In the genomic region with DNA sequence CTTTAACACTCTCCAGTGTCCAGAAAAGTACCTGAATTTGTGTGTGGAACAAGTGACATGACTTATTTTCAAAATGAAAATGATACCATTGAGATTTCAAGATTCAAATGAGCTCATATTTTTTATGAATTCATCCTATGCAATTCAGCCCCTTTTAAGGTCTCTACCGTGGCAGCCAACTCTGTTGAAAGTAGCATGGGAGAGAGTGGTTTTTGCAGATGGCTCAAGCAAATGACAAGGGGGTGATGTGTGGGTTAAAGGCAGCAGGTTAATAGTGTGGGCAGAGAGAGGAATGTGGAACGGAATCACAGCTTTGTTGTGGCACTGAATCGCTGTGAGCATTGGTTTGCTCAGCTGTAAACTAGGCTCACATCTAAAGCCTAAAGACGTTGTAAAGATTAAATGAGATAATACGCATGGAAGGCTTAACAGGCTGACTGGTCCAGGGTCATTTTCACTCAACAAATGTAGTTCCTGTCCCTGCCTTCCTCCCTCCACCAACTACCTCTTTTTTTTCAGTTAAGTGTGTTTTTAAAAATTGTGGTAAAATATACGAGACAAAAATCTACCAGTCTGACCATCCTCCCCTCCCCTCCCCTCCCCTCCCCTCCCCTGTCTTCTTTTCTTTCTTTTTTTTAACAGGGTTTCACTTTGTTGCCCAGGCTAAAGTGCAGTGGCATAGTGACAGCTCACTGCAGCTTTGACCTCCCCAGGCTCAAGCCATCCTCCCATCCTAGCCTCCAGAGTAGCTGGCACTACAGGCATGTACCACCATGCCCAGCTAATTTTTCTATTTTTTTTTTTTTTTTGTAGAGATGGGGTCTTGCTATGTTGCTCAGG, we compare ENCODE assay signal across 8 cellular contexts.
DNase-seq lines count a peak whose midpoint lies in the region; ATAC-seq and TF ChIP-seq lines count a peak whose summit lies in the region.

No MANE protein-coding gene starts in this region.

- no peak overlapping the region for H3K4me3 Mint-ChIP-seq in endodermal cell

- H3K36me3 ChIP-seq in endodermal cell (ENCODE audit: control insufficient read depth, insufficient read depth, low read length): no peaks in the 10 kb centered on the region

- peaks cover 28% of the 10 kb centered on the region for H3K4me1 Mint-ChIP-seq in endodermal cell

- ATAC-seq in HG03108 (IDR thresholded peaks at IDR 0.05; ENCODE audit: unreplicated experiment) (peak; percentile 50), SK-N-SH treated with all-trans-retinoic acid at 6 μM for 48 hours (peak; percentile 45)

- H3K27me3 Mint-ChIP-seq in endodermal cell (ENCODE audit: insufficient read depth): no peaks in the 10 kb centered on the region

- H3K4me3 ChIP-seq in endodermal cell (ENCODE audit: low read length): no peak overlapping the region

- H3K27ac Mint-ChIP-seq in endodermal cell: no peak overlapping the region

- no peak for TF ChIP-seq CTCF in endodermal cell (conservative IDR thresholded peaks at IDR 0.05)

- H3K9me3 ChIP-seq in endodermal cell (ENCODE audit: control insufficient read depth, low read length): no peaks in the 10 kb centered on the region

- peaks cover 4% of the 10 kb centered on the region for H3K4me1 ChIP-seq in endodermal cell (ENCODE audit: control insufficient read depth, insufficient read depth, low read length)

- no peaks in the 10 kb centered on the region for H3K9me3 Mint-ChIP-seq in endodermal cell

- no peaks in the 10 kb centered on the region for H3K27me3 ChIP-seq in endodermal cell (ENCODE audit: control insufficient read depth, insufficient read depth, low read length, poor library complexity, severe bottlenecking)

- H3K27ac ChIP-seq in endodermal cell (ENCODE audit: low read depth, low read length): peak overlapping the region; percentile 6

- WGBS in endodermal cell (ENCODE audit: insufficient coverage in 1 of 2, insufficient read length in 1 of 2), 2 experiments: 64 to 67% methylated on average over 3 to 5 of the region's 6 CpGs

- no peaks in the 10 kb centered on the region for H3K36me3 Mint-ChIP-seq in endodermal cell (ENCODE audit: low read depth)

- peak; percentile 97 for DNase-seq in SIG-M5 treated with dmso at 0.1 percent for 504 hours (lab: John Stamatoyannopoulos, UW; ENCODE audit: unreplicated experiment)
- DNase-seq in SIG-M5 (lab: John Stamatoyannopoulos, UW): no peak
- DNase-seq in endodermal cell: no peak
- DNase-seq in stimulated activated CD4-positive, alpha-beta T cell treated with anti-CD3 and anti-CD28 coated beads, Interleukin-4, amount 100 ng/mL, for 24 hours: peak; percentile 64
- DNase-seq in NCI-H446 (lab: John Stamatoyannopoulos, UW): no peak
- no peak for DNase-seq in activated gamma-delta T cell treated with Interleukin-2 at 50 U/mL for 16 hours

- H3K9ac ChIP-seq in endodermal cell (ENCODE audit: extremely low read depth, low read length, poor library complexity, severe bottlenecking): no peak overlapping the region

TF ChIP-seq in SK-N-SH treated with all-trans-retinoic acid at 6 μM for 48 hours, 23 proteins besides CTCF, POLR2A, EP300 and RAD21:
- no peak for TF ChIP-seq RARB (CRISPR knock-in tag; IDR thresholded peaks at IDR 0.05)
- TF ChIP-seq ZFP3 (CRISPR knock-in tag; IDR thresholded peaks at IDR 0.05): 0 out of 2 replicates have a peak, but pooled peaks have one; percentile 14
- TF ChIP-seq, protein P1, sequence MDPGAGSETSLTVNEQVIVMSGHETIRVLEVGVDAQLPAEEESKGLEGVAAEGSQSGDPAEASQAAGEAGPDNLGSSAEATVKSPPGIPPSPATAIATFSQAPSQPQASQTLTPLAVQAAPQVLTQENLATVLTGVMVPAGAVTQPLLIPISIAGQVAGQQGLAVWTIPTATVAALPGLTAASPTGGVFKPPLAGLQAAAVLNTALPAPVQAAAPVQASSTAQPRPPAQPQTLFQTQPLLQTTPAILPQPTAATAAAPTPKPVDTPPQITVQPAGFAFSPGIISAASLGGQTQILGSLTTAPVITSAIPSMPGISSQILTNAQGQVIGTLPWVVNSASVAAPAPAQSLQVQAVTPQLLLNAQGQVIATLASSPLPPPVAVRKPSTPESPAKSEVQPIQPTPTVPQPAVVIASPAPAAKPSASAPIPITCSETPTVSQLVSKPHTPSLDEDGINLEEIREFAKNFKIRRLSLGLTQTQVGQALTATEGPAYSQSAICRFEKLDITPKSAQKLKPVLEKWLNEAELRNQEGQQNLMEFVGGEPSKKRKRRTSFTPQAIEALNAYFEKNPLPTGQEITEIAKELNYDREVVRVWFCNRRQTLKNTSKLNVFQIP (CRISPR knock-in tag; IDR thresholded peaks at IDR 0.05; ENCODE audit: borderline replicate concordance, low read depth): no peak

Comparison
In these comparisons a context has a peak if more than half of its experiments do, and no peak if none do; other contexts are left out.
1. DNase-seq: peak in SIG-M5 treated with dmso at 0.1 percent for 504 hours (single experiment) and stimulated activated CD4-positive, alpha-beta T cell treated with anti-CD3 and anti-CD28 coated beads, Interleukin-4, amount 100 ng/mL, for 24 hours (single experiment); none in SIG-M5 (single experiment), endodermal cell (single experiment), NCI-H446 (0 of 2) and activated gamma-delta T cell treated with Interleukin-2 at 50 U/mL for 16 hours (single experiment).